8 cellular contexts compared by ENCODE assay signal in genomic region chr3:178966299-178967183, GRCh38.
DNase-seq lines count a peak whose midpoint lies in the region; ATAC-seq and TF ChIP-seq lines count a peak whose summit lies in the region.

No MANE protein-coding gene starts in this region.

- peak; percentile 36 for ATAC-seq in GM18858 (IDR thresholded peaks at IDR 0.05; ENCODE audit: unreplicated experiment)
- ATAC-seq in HG03175 (IDR thresholded peaks at IDR 0.05; ENCODE audit: unreplicated experiment), result peak; percentile 55

- WGBS in lower leg skin, 2 donors, result 23 to 28% methylated on average over 6 of the region's 6 CpGs

- peak; percentile 38 for DNase-seq in AG10803 (ENCODE audit: low read depth)
- peak; percentile 18 for DNase-seq in NCI-H748 treated with DMSO at 0.1 percent for 48 hours (lab: John Stamatoyannopoulos, UW)
- DNase-seq in caudate nucleus (lab: John Stamatoyannopoulos, UW), result peak in 30 of 61 donors; percentile 0 to 56 (median 7)
- peak; percentile 49 for DNase-seq in medulla oblongata (ENCODE audit: extremely low spot score)
- DNase-seq in mucosa of gallbladder (ENCODE audit: low spot score), result no peak
- DNase-seq in lower leg skin (ENCODE audit: low spot score in 2 of 2), result no peak

- intact Hi-C loops in lower leg skin (cut with DNase I; ENCODE audit: low total_unique reads), result no loop called here

- H3K4me3 ChIP-seq in AG10803 (ENCODE audit: low read length), result peak overlapping the region; percentile 14; the same call in 1 of the 2 replicates
- H3K4me3 ChIP-seq in lower leg skin (ENCODE audit: low read depth, poor library complexity, severe bottlenecking), result no peak overlapping the region

- TF ChIP-seq POLR2A in lower leg skin (IDR thresholded peaks at IDR 0.05), result no peak

- peak; percentile 77 for TF ChIP-seq CTCF in AG10803 (conservative IDR thresholded peaks at IDR 0.05; ENCODE audit: low read length)
- TF ChIP-seq CTCF in lower leg skin (IDR thresholded peaks at IDR 0.05), result no peak

- H3K27ac ChIP-seq in caudate nucleus (ENCODE audit: low read depth, low read length), result peak overlapping the region; percentile 77

Comparison
In these comparisons a context has a peak if more than half of its experiments do, and no peak if none do; other contexts are left out.
1. DNase-seq: peak in AG10803 (single experiment), NCI-H748 treated with DMSO at 0.1 percent for 48 hours (single experiment) and medulla oblongata (single experiment); none in mucosa of gallbladder (single experiment) and lower leg skin (0 of 2).